ENCODE assay signal across 8 cellular contexts in genomic region chr14:99644723-99645544, GRCh38. TPM values are rescaled to one million over a fixed set of nuclear protein-coding genes. Genes with fewer than 3 reads are reported as not detected.
A peak's percentile ranks its signal among the peaks of the same experiment; 100 is the strongest.
DNase-seq lines count a peak whose midpoint lies in the region; ATAC-seq and TF ChIP-seq lines count a peak whose summit lies in the region.

HHIPL1 (plus strand) TSS chr14:99645129; CDS start chr14:99645208, 79 bp downstream.

- H3K9me3 Mint-ChIP-seq in activated T-cell treated with anti-CD3 and anti-CD28 coated beads, Interleukin-2, amount 50 U/mL, for 72 hours: no peaks in the 10 kb centered on the region
- no peaks in the 10 kb centered on the region for H3K9me3 Mint-ChIP-seq in activated T-cell treated with anti-CD3 and anti-CD28 coated beads, Interleukin-2, amount 50 U/mL, for 24 hours

- H3K4me1 ChIP-seq in mesodermal cell (ENCODE audit: control insufficient read depth, insufficient read depth, low read length, poor library complexity, severe bottlenecking) (no peaks in the 10 kb centered on the region), upper lobe of right lung (peaks cover 4% of the 10 kb centered on the region)

- H3K36me3 Mint-ChIP-seq in activated T-cell treated with anti-CD3 and anti-CD28 coated beads, Interleukin-2, amount 50 U/mL, for 72 hours (ENCODE audit: insufficient read depth in 2 of 2): no peaks in the 10 kb centered on the region
- no peaks in the 10 kb centered on the region for H3K36me3 Mint-ChIP-seq in activated T-cell treated with anti-CD3 and anti-CD28 coated beads, Interleukin-2, amount 50 U/mL, for 24 hours (ENCODE audit: low read depth)

- H3K4me3 ChIP-seq in epithelial cell of proximal tubule (ENCODE audit: low read depth, low read length): peak within 1 kb of the TSS; percentile 38
- H3K4me3 ChIP-seq in mesodermal cell (ENCODE audit: extremely low read depth, insufficient read depth, low read length, poor library complexity, severe bottlenecking): peak within 1 kb of the TSS; percentile 22
- peak within 1 kb of the TSS; percentile 51 for H3K4me3 ChIP-seq in upper lobe of right lung

- H3K4me3 Mint-ChIP-seq in activated T-cell treated with anti-CD3 and anti-CD28 coated beads, Interleukin-2, amount 50 U/mL, for 72 hours: peak within 1 kb of the TSS; percentile 38 to 58
- H3K4me3 Mint-ChIP-seq in activated T-cell treated with anti-CD3 and anti-CD28 coated beads, Interleukin-2, amount 50 U/mL, for 24 hours: no peak within 1 kb of the TSS

- intact Hi-C loops in upper lobe of right lung (cut with DNase I): no loop called here

- no peak within 1 kb of the TSS for H3K27ac Mint-ChIP-seq in activated T-cell treated with anti-CD3 and anti-CD28 coated beads, Interleukin-2, amount 50 U/mL, for 72 hours
- H3K27ac Mint-ChIP-seq in activated T-cell treated with anti-CD3 and anti-CD28 coated beads, Interleukin-2, amount 50 U/mL, for 24 hours: no peak within 1 kb of the TSS

- WGBS in mesodermal cell (ENCODE audit: insufficient coverage in 2 of 2), 2 experiments: 8 to 9% methylated on average over 77 to 88 of the region's 91 CpGs

- no peak for TF ChIP-seq CTCF in epithelial cell of proximal tubule (conservative IDR thresholded peaks at IDR 0.05; ENCODE audit: low read depth, low read length)
- no peak for TF ChIP-seq CTCF in upper lobe of right lung (IDR thresholded peaks at IDR 0.05)

- H3K27ac ChIP-seq in mesodermal cell (ENCODE audit: low read depth, low read length, severe bottlenecking): no peak within 1 kb of the TSS
- H3K27ac ChIP-seq in upper lobe of right lung: no peak within 1 kb of the TSS

- H3K36me3 ChIP-seq in mesodermal cell (ENCODE audit: control insufficient read depth, insufficient read depth, low read length) (no peaks in the 10 kb centered on the region), upper lobe of right lung (no peaks in the 10 kb centered on the region)

- H3K4me1 Mint-ChIP-seq in activated T-cell treated with anti-CD3 and anti-CD28 coated beads, Interleukin-2, amount 50 U/mL, for 72 hours (ENCODE audit: low read depth): no peaks in the 10 kb centered on the region
- peaks cover 2% of the 10 kb centered on the region for H3K4me1 Mint-ChIP-seq in activated T-cell treated with anti-CD3 and anti-CD28 coated beads, Interleukin-2, amount 50 U/mL, for 24 hours (ENCODE audit: low read depth)

- no peaks in the 10 kb centered on the region for H3K9me3 ChIP-seq in mesodermal cell (ENCODE audit: control insufficient read depth, low read length)
- no peaks in the 10 kb centered on the region for H3K9me3 ChIP-seq in upper lobe of right lung

- peak in 1 of 2 donors; percentile 52 for ATAC-seq in activated T-cell treated with anti-CD3 and anti-CD28 coated beads, Interleukin-2, amount 50 U/mL, for 72 hours (replicated peaks in 1 of 2)
- ATAC-seq in upper lobe of right lung (peak; percentile 60), HG03095 (IDR thresholded peaks at IDR 0.05; ENCODE audit: unreplicated experiment) (no peak)

- DNase-seq in activated T-cell treated with anti-CD3 and anti-CD28 coated beads, Interleukin-2, amount 50 U/mL, for 72 hours: no peak
- no peak for DNase-seq in activated T-cell treated with anti-CD3 and anti-CD28 coated beads, Interleukin-2, amount 50 U/mL, for 24 hours
- no peak for DNase-seq in epithelial cell of proximal tubule (ENCODE audit: low read depth)
- DNase-seq in upper lobe of right lung: no peak
- no peak for DNase-seq in HuH-7.5 (ENCODE audit: low spot score)
- no peak for DNase-seq in NCI-H82 treated with DMSO at 0.1 percent for 48 hours (lab: John Stamatoyannopoulos, UW; ENCODE audit: unreplicated experiment)

- H3K27me3 Mint-ChIP-seq in activated T-cell treated with anti-CD3 and anti-CD28 coated beads, Interleukin-2, amount 50 U/mL, for 72 hours (ENCODE audit: low read depth): peaks cover 24% of the 10 kb centered on the region
- peaks cover 40% of the 10 kb centered on the region for H3K27me3 Mint-ChIP-seq in activated T-cell treated with anti-CD3 and anti-CD28 coated beads, Interleukin-2, amount 50 U/mL, for 24 hours

- peaks cover 10% of the 10 kb centered on the region for H3K27me3 ChIP-seq in upper lobe of right lung

RNA-seq across cellular contexts. Expression of gene HHIPL1, which starts in this region (rescaled TPM):
- under 1 TPM; 0.39 to 0.58 TPM for total RNA-seq in activated T-cell treated with anti-CD3 and anti-CD28 coated beads, Interleukin-2, amount 50 U/mL, for 72 hours
- total RNA-seq in epithelial cell of proximal tubule (0.87 and 4.9 TPM in 2 replicates), upper lobe of right lung (1.6 TPM)
- 1.9 TPM for polyA plus RNA-seq in mesodermal cell (2013, experiment 1 of 2)
- polyA plus RNA-seq in mesodermal cell (2013, experiment 2 of 2): 1.9 TPM
